In the genomic region with DNA sequence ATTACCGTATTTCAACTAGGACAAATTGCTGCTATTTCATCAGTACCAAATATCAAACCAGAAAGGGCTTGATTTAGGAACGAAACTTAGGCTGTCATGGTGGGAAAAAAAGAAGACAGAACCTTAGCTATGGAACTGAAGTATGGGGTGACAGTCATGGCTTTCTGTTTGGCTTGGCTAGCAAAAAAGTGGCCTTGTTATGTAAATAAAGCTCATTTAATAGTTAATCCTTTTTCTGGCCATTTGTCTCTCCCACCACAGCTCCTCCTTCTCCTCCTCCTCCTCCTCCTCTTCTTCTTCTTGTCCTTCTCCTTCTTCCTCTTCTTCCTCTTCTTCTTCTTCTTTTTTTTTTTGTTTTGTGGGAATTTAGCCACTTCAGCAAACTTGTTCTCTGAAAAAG, we compare ENCODE assay signal across 20 cellular contexts.
"Had no signal": no experiment of that assay in that cellular context is flagged by ENCODE, and none has a peak within 500 bp of the region (broad histone marks: within the 10 kb centered on the region; RNA-seq: fewer than 3 reads in every experiment).

No MANE protein-coding gene starts in this region.

- H3K9me3 Mint-ChIP-seq: nephron had no signal

- H3K27me3 ChIP-seq: colonic mucosa, esophagus squamous epithelium, gastroesophageal sphincter, suprapubic skin, thyroid gland had no signal

- DNase-seq: colonic mucosa; dermis blood vessel endothelial cell; esophagus squamous epithelium; foreskin fibroblast; glutamatergic neuron; left colon; left ventricle myocardium superior; mesendoderm; naive B cell; right cardiac atrium; small intestine; stimulated activated CD4-positive, alpha-beta T cell treated with anti-CD3 and anti-CD28 coated beads, Interleukin-2, amount 100 ng/mL, for 48 hours; stimulated activated naive CD4-positive, alpha-beta T cell treated with Interleukin-2 at 50 U/mL for 16 hours; thyroid gland had no signal

- H3K36me3 ChIP-seq: colonic mucosa, esophagus squamous epithelium, gastroesophageal sphincter, suprapubic skin, thyroid gland had no signal

- H3K4me3 Mint-ChIP-seq: naive B cell, nephron, type B pancreatic cell had no signal

- FAIRE-seq: urothelium cell line had no signal

- H3K27ac ChIP-seq: colonic mucosa, esophagus squamous epithelium, gastroesophageal sphincter, suprapubic skin, thyroid gland had no signal

- H3K4me3 ChIP-seq: colonic mucosa, esophagus squamous epithelium, gastroesophageal sphincter, lung, suprapubic skin, thyroid gland had no signal

- H3K4me1 ChIP-seq: colonic mucosa, esophagus squamous epithelium, gastroesophageal sphincter, suprapubic skin, thyroid gland had no signal

- ATAC-seq: gastroesophageal sphincter, left colon, left ventricle myocardium superior, right cardiac atrium had no signal

- H3K36me3 Mint-ChIP-seq: naive B cell, type B pancreatic cell had no signal

- H3K4me1 Mint-ChIP-seq: naive B cell, nephron had no signal

- H3K9me3 ChIP-seq: colonic mucosa, esophagus squamous epithelium, gastroesophageal sphincter, suprapubic skin, thyroid gland had no signal

- H3K27ac Mint-ChIP-seq: naive B cell, nephron, type B pancreatic cell had no signal

- H3K27me3 Mint-ChIP-seq: naive B cell, type B pancreatic cell had no signal
